ENCODE assay signal across 1 cellular context in genomic region chr19:40217027-40217810, GRCh38.
TF ChIP-seq lines count a peak whose summit lies in the region.

No MANE protein-coding gene starts in this region.

TF ChIP-seq in HEK293, 187 proteins besides CTCF, POLR2A, EP300 and RAD21 (continued from another document and continues in another):
- TF ChIP-seq BCL6B (tag by site-specific recombination; IDR thresholded peaks at IDR 0.05): no peak
- TF ChIP-seq ZXDB (tag by site-specific recombination; IDR thresholded peaks at IDR 0.05): no peak
- no peak for TF ChIP-seq ZNF248 (tag by site-specific recombination; IDR thresholded peaks at IDR 0.05)
- TF ChIP-seq ZNF449 (tag by site-specific recombination; IDR thresholded peaks at IDR 0.05): no peak
- no peak for TF ChIP-seq ZNF274 (IDR thresholded peaks at IDR 0.05; ENCODE audit: low read length)
- TF ChIP-seq ZNF274 (tag by site-specific recombination; IDR thresholded peaks at IDR 0.05; ENCODE audit: borderline replicate concordance): no peak
- TF ChIP-seq ZNF404 (tag by site-specific recombination; IDR thresholded peaks at IDR 0.05): no peak
- no peak for TF ChIP-seq FEZF1 (tag by site-specific recombination; IDR thresholded peaks at IDR 0.05)
- TF ChIP-seq MEIS1 (CRISPR knock-in tag; IDR thresholded peaks at IDR 0.05; ENCODE audit: borderline replicate concordance): no peak
- TF ChIP-seq ZNF654 (tag by site-specific recombination; IDR thresholded peaks at IDR 0.05; ENCODE audit: low read depth): no peak
- TF ChIP-seq ZSCAN18 (tag by site-specific recombination; IDR thresholded peaks at IDR 0.05): no peak
- TF ChIP-seq ZFP41 (tag by site-specific recombination; IDR thresholded peaks at IDR 0.05; ENCODE audit: borderline replicate concordance): no peak
- TF ChIP-seq ZNF580 (tag by site-specific recombination; IDR thresholded peaks at IDR 0.05): no peak
- TF ChIP-seq ZBTB6 (tag by site-specific recombination; IDR thresholded peaks at IDR 0.05): no peak
- no peak for TF ChIP-seq ZNF175 (tag by site-specific recombination; IDR thresholded peaks at IDR 0.05)
- TF ChIP-seq ZNF416 (tag by site-specific recombination; IDR thresholded peaks at IDR 0.05): no peak
- TF ChIP-seq ZNF513 (tag by site-specific recombination; IDR thresholded peaks at IDR 0.05): no peak
- peak; percentile 38; the same call in 1 of the 2 replicates for TF ChIP-seq ZNF394 (tag by site-specific recombination; IDR thresholded peaks at IDR 0.05; ENCODE audit: borderline replicate concordance)
- TF ChIP-seq ZNF266 (tag by site-specific recombination; IDR thresholded peaks at IDR 0.05; ENCODE audit: low read depth): no peak; the same call in 1 of the 2 replicates
- TF ChIP-seq PRDM2 (tag by site-specific recombination; IDR thresholded peaks at IDR 0.05; ENCODE audit: borderline replicate concordance): no peak
- TF ChIP-seq ZNF629 (tag by site-specific recombination; IDR thresholded peaks at IDR 0.05): no peak; the same call in 1 of the 2 replicates
- TF ChIP-seq ZNF791 (tag by site-specific recombination; IDR thresholded peaks at IDR 0.05): no peak
- TF ChIP-seq KLF9 (tag by site-specific recombination; IDR thresholded peaks at IDR 0.05; ENCODE audit: low read depth): no peak
- TF ChIP-seq ZNF354C (tag by site-specific recombination; IDR thresholded peaks at IDR 0.05; ENCODE audit: borderline replicate concordance, low read depth): no peak
- TF ChIP-seq ZNF549 (tag by site-specific recombination; IDR thresholded peaks at IDR 0.05): no peak
- no peak for TF ChIP-seq ZNF514 (tag by site-specific recombination; IDR thresholded peaks at IDR 0.05)
- TF ChIP-seq ZNF433 (tag by site-specific recombination; IDR thresholded peaks at IDR 0.05; ENCODE audit: low read depth): no peak
- no peak for TF ChIP-seq ZNF280C (tag by site-specific recombination; IDR thresholded peaks at IDR 0.05)
- peak; percentile 81 for TF ChIP-seq ZBTB8A (tag by site-specific recombination; IDR thresholded peaks at IDR 0.05)
- no peak for TF ChIP-seq ZNF114 (tag by site-specific recombination; IDR thresholded peaks at IDR 0.05)
- peak; percentile 61 for TF ChIP-seq SP3 (tag by site-specific recombination; IDR thresholded peaks at IDR 0.05)
- peak; percentile 60 for TF ChIP-seq KLF17 (tag by site-specific recombination; IDR thresholded peaks at IDR 0.05)
- no peak for TF ChIP-seq ZNF140 (tag by site-specific recombination; IDR thresholded peaks at IDR 0.05)
- no peak for TF ChIP-seq ZBTB44 (tag by site-specific recombination; IDR thresholded peaks at IDR 0.05)
- TF ChIP-seq ZNF768 (tag by site-specific recombination; IDR thresholded peaks at IDR 0.05): no peak
- no peak for TF ChIP-seq ZNF37A (tag by site-specific recombination; IDR thresholded peaks at IDR 0.05)
- TF ChIP-seq ZNF624 (tag by site-specific recombination; IDR thresholded peaks at IDR 0.05): no peak
- 0 out of 2 replicates have a peak, but pooled peaks have one; percentile 16 for TF ChIP-seq ZEB2 (tag by site-specific recombination; IDR thresholded peaks at IDR 0.05)
- no peak for TF ChIP-seq GLI2 (tag by site-specific recombination; IDR thresholded peaks at IDR 0.05; ENCODE audit: borderline replicate concordance, low read depth)
- 0 out of 2 replicates have a peak, but pooled peaks have one; percentile 36 for TF ChIP-seq ZNF639 (tag by site-specific recombination; IDR thresholded peaks at IDR 0.05)
